In genomic region chr5:142954455-142954854, GRCh38 we compare ENCODE assay signal across 30 cellular contexts.
"Had no signal": no experiment of that assay in that cellular context is flagged by ENCODE, and none has a peak within 500 bp of the region (broad histone marks: within the 10 kb centered on the region; RNA-seq: fewer than 3 reads in every experiment).

No MANE protein-coding gene starts in this region.

- H3K9ac ChIP-seq: parathyroid adenoma had no signal

- H3K9me3 Mint-ChIP-seq: activated CD8-positive, alpha-beta T cell treated with anti-CD3 and anti-CD28 coated beads for 36 hours; activated T-cell treated with anti-CD3 and anti-CD28 coated beads, Interleukin-2, amount 50 U/mL, for 4 hours; activated T-helper 17 cell treated with anti-CD3 and anti-CD28 coated beads, Interleukin-2, amount 50 U/mL, for 72 hours; central memory CD8-positive, alpha-beta T cell; T-helper 2 cell treated with Interferon-gamma antibody and Interleukin-4, amounts not matched to agents 5 μg/mL and 100 μg/mL, for 36 hours had no signal

- H3K27me3 ChIP-seq: breast epithelium, esophagus muscularis mucosa, foreskin keratinocyte, heart right ventricle, left lung, right lobe of liver, vagina had no signal

- ATAC-seq: activated CD8-positive, alpha-beta T cell treated with anti-CD3 and anti-CD28 coated beads for 36 hours; activated T-cell treated with anti-CD3 and anti-CD28 coated beads, Interleukin-2, amount 50 U/mL, for 4 hours; activated T-helper 17 cell treated with anti-CD3 and anti-CD28 coated beads, Interleukin-2, amount 50 U/mL, for 72 hours; foreskin keratinocyte; left lung; mucosa of descending colon; psoas muscle; right lobe of liver; stimulated activated naive CD8-positive, alpha-beta T cell treated with anti-CD3 and anti-CD28 coated beads, Interleukin-15, Interleukin-2, amounts not matched to agents 100 U/mL and 50 U/mL, for 24 hours had no signal

- DNase-seq: activated B cell treated with CpG ODN at 0.5 μM for 24 hours; activated CD4-positive, alpha-beta T cell treated with anti-CD3 and anti-CD28 coated beads, Interleukin-2, amount 50 U/mL, for 1 hour; activated CD8-positive, alpha-beta T cell treated with anti-CD3 and anti-CD28 coated beads for 36 hours; activated gamma-delta T cell treated with Interleukin-2 at 50 U/mL for 16 hours; activated naive CD4-positive, alpha-beta T cell treated with anti-CD3 and anti-CD28 coated beads, Interleukin-2, amount 50 U/mL, for 16 hours; activated T-cell treated with anti-CD3 and anti-CD28 coated beads, Interleukin-2, amount 50 U/mL, for 4 hours; amniotic stem cell; dermis blood vessel endothelial cell; effector CD4-positive, alpha-beta T cell; foreskin keratinocyte; heart right ventricle; kidney glomerular epithelial cell; left lung; mucosa of descending colon; nucleus accumbens; psoas muscle; right lobe of liver; stimulated activated CD4-positive, alpha-beta T cell treated with anti-CD3 and anti-CD28 coated beads, Interleukin-2, amount 100 ng/mL, for 48 hours; stimulated activated naive CD8-positive, alpha-beta T cell treated with anti-CD3 and anti-CD28 coated beads, Interleukin-15, Interleukin-2, amounts not matched to agents 100 U/mL and 50 U/mL, for 24 hours; T-helper 1 cell had no signal

- H3K27ac Mint-ChIP-seq: activated B cell treated with CpG ODN at 0.5 μM for 24 hours; activated CD8-positive, alpha-beta T cell treated with anti-CD3 and anti-CD28 coated beads for 36 hours; activated T-helper 17 cell treated with anti-CD3 and anti-CD28 coated beads, Interleukin-2, amount 50 U/mL, for 72 hours; T-helper 2 cell treated with Interferon-gamma antibody and Interleukin-4, amounts not matched to agents 5 μg/mL and 100 μg/mL, for 36 hours; type B pancreatic cell had no signal

- H3K4me3 ChIP-seq: breast epithelium, esophagus muscularis mucosa, heart right ventricle, left lung, mucosa of descending colon, psoas muscle, right lobe of liver, thoracic aorta, vagina had no signal

- H3K4me1 Mint-ChIP-seq: activated T-helper 17 cell treated with anti-CD3 and anti-CD28 coated beads, Interleukin-2, amount 50 U/mL, for 72 hours had no signal

- H3K4me3 Mint-ChIP-seq: activated B cell treated with CpG ODN at 0.5 μM for 24 hours; activated CD8-positive, alpha-beta T cell treated with anti-CD3 and anti-CD28 coated beads for 36 hours; activated T-cell treated with anti-CD3 and anti-CD28 coated beads, Interleukin-2, amount 50 U/mL, for 4 hours; activated T-helper 17 cell treated with anti-CD3 and anti-CD28 coated beads, Interleukin-2, amount 50 U/mL, for 72 hours; central memory CD8-positive, alpha-beta T cell; T-helper 2 cell treated with Interferon-gamma antibody and Interleukin-4, amounts not matched to agents 5 μg/mL and 100 μg/mL, for 36 hours; type B pancreatic cell had no signal

- H3K4me1 ChIP-seq: breast epithelium, foreskin keratinocyte, parathyroid adenoma, right lobe of liver had no signal

- H3K79me2 ChIP-seq: parathyroid adenoma had no signal

- H3K27me3 Mint-ChIP-seq: activated B cell treated with CpG ODN at 0.5 μM for 24 hours; activated CD8-positive, alpha-beta T cell treated with anti-CD3 and anti-CD28 coated beads for 36 hours; activated T-helper 17 cell treated with anti-CD3 and anti-CD28 coated beads, Interleukin-2, amount 50 U/mL, for 72 hours; central memory CD8-positive, alpha-beta T cell; type B pancreatic cell had no signal

- FAIRE-seq: colon had no signal

- H3K36me3 ChIP-seq: breast epithelium, esophagus muscularis mucosa, left lung, right lobe of liver, thoracic aorta, vagina had no signal

- H3K9me3 ChIP-seq: breast epithelium, esophagus muscularis mucosa, heart right ventricle, left lung, mucosa of descending colon, psoas muscle, right lobe of liver, thoracic aorta, vagina had no signal

- H3K27ac ChIP-seq: breast epithelium, foreskin keratinocyte, left lung, parathyroid adenoma, psoas muscle, right lobe of liver, thoracic aorta, vagina had no signal

- H2AFZ ChIP-seq: parathyroid adenoma had no signal
